In the genomic region with DNA sequence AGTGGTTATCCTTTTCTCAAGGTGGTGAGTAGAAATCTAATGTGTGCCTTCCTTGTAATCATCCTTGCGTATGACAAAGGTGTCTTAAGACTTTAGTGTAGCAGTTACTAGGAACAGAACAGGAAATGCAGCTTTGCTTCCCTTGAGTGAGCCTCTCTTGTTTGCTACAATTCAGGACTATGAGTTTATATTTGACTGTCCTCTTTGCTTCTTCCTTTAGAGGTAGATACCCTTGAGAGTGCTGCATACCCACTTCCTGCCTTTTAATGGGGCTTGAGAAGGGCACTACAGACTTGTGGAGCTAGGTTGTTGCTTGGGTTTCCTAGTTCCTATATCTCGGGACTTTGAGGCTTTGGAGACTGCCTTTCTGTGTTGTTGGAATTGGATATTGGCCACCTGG, we compare ENCODE assay signal across 13 cellular contexts. TPM values are rescaled to one million over a fixed set of nuclear protein-coding genes. Genes with fewer than 3 reads are reported as not detected.
DNase-seq lines count a peak whose midpoint lies in the region; ATAC-seq, FAIRE-seq and TF ChIP-seq lines count a peak whose summit lies in the region.
"Had no signal": no experiment of that assay in that cellular context is flagged by ENCODE, and none has a peak within 500 bp of the region (broad histone marks: within the 10 kb centered on the region; RNA-seq: fewer than 3 reads in every experiment).

No MANE protein-coding gene starts in this region.

- peaks cover 3% of the 10 kb centered on the region; the same call in 1 of the 2 replicates for H4K20me1 ChIP-seq in DOHH2 (ENCODE audit: control insufficient read depth, insufficient read depth, low read depth, low read length)

- peaks cover 28% of the 10 kb centered on the region for H3K4me1 ChIP-seq in DOHH2 (ENCODE audit: control insufficient read depth, low read length)

- peak overlapping the region; percentile 69 for H3K4me2 ChIP-seq in DOHH2 (ENCODE audit: low read length)
- H3K4me2 ChIP-seq: SK-N-SH had no signal

- H3K36me3 ChIP-seq in DOHH2 (ENCODE audit: control insufficient read depth, low read length): peaks cover 42% of the 10 kb centered on the region

- H3K79me2 ChIP-seq in DOHH2 (ENCODE audit: control insufficient read depth, low read length): peaks cover 3% of the 10 kb centered on the region; the same call in 1 of the 2 replicates

- H3K4me3 ChIP-seq in DOHH2 (ENCODE audit: low read length): peak overlapping the region; percentile 43
- H3K4me3 ChIP-seq: tibial nerve had no signal

- H3K27ac ChIP-seq in DOHH2 (ENCODE audit: low read depth, low read length): peak overlapping the region; percentile 64
- H3K27ac ChIP-seq: tibial nerve had no signal

- DNase-seq in GM20000 (ENCODE audit: low spot score): peak; percentile 21
- DNase-seq in stimulated activated naive CD4-positive, alpha-beta T cell (lab: John Stamatoyannopoulos, UW): no peak
- DNase-seq in activated gamma-delta T cell treated with Interleukin-2 at 50 U/mL for 16 hours: no peak
- no peak for DNase-seq in AG20443 (ENCODE audit: low spot score)
- no peak for DNase-seq in urothelium cell line (ENCODE audit: low spot score)
- DNase-seq: hypothalamus, natural killer cell, NCI-H2107, SK-N-SH had no signal

- no peaks in the 10 kb centered on the region for H3K9me3 ChIP-seq in DOHH2 (ENCODE audit: control insufficient read depth, insufficient read depth, low read length)
- H3K9me3 ChIP-seq: SK-N-SH, tibial nerve had no signal

- ATAC-seq in HG03432 (IDR thresholded peaks at IDR 0.05; ENCODE audit: unreplicated experiment) (peak; percentile 80), esophagus mucosa (peak; percentile 47)

- H3F3A ChIP-seq in DOHH2 (ENCODE audit: control insufficient read depth, insufficient read depth): peaks cover 14% of the 10 kb centered on the region; the same call in 1 of the 2 replicates

- no peak for FAIRE-seq in urothelium cell line (lab: Jason Lieb, UNC)

- TF ChIP-seq CTCF in DOHH2 (IDR thresholded peaks at IDR 0.05; ENCODE audit: low read depth, low read length, poor library complexity, severe bottlenecking) (no peak), GM20000 (IDR thresholded peaks at IDR 0.05; ENCODE audit: extremely low read depth, missing control alignments) (no peak)

- H3K9me2 ChIP-seq in DOHH2 (replicated peaks; ENCODE audit: control insufficient read depth, low read length): no peaks in the 10 kb centered on the region
- H3K9me2 ChIP-seq: SK-N-SH had no signal

- H3K27me3 ChIP-seq in DOHH2 (ENCODE audit: control insufficient read depth, low read length): no peaks in the 10 kb centered on the region
- H3K27me3 ChIP-seq: tibial nerve had no signal

RNA-seq across cellular contexts. Expression of gene KCNJ13, which starts 3.8 kb away (rescaled TPM):
- total RNA-seq in esophagus mucosa: not detected
- total RNA-seq: natural killer cell, tibial nerve had no signal
